In the genomic region with DNA sequence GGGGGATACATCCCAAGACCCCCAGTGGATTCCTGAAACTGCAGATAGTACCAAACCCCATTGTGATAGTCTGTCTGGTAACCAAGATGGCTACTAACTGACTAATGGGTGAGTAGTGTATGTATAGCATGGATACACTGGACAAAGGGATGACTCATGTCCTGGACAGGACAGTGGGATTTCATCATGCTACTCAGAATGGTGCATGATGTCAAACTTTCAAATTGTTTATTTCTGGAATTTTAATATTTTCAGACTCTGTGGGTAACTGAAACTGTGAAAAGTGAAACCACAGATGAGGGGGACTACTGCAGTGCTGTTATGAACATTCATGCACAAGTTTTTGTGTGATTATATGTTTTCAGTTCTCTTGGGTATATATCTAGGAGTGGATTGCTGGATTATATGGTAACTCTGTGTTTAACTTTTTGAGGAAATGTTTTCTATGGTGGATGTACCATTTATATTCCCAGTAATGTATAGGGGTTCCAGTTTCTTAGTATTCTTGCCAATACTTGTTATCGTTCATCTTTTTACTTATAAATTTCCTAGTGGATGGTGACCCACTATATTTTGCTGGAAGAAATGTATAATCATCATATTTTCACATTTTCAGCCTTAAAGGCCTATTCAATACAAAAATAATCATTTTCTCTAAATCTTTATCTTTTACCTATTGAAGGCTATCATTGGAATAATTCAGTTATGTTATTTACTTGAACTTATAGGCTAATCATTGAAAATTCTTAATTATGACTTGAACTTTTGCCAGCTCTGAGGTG, we compare ENCODE assay signal across 1 cellular context.
TF ChIP-seq lines count a peak whose summit lies in the region.

No MANE protein-coding gene starts in this region.

TF ChIP-seq in K562, 482 proteins besides CTCF, POLR2A, EP300 and RAD21 (continued from another document and continues in another):
- TF ChIP-seq ZFP36 (IDR thresholded peaks at IDR 0.05; ENCODE audit: low read depth, low read length, partially characterized antibody) (no peak), CHD1 (IDR thresholded peaks at IDR 0.05; ENCODE audit: low read length) (no peak), SNAPC5 (CRISPR knock-in tag; IDR thresholded peaks at IDR 0.05) (no peak), ZNF695 (CRISPR knock-in tag; IDR thresholded peaks at IDR 0.05) (no peak), ZNF217 (CRISPR knock-in tag; IDR thresholded peaks at IDR 0.05) (no peak), GATAD2B (IDR thresholded peaks at IDR 0.05; ENCODE audit: borderline replicate concordance) (no peak), CC2D1A (IDR thresholded peaks at IDR 0.05) (no peak), TRIM24 (IDR thresholded peaks at IDR 0.05) (peak; percentile 87 to 91), ZNF79 (CRISPR knock-in tag; IDR thresholded peaks at IDR 0.05; ENCODE audit: low read depth) (no peak), ETS2 (tag; IDR thresholded peaks at IDR 0.05; ENCODE audit: borderline replicate concordance, poor library complexity, severe bottlenecking) (no peak), WHSC1 (IDR thresholded peaks at IDR 0.05; ENCODE audit: low read length) (no peak), ZNF589 (CRISPR knock-in tag; IDR thresholded peaks at IDR 0.05; ENCODE audit: low read depth) (peak; percentile 80), COPS2 (conservative IDR thresholded peaks at IDR 0.05) (no peak), ELF4 (CRISPR knock-in tag; IDR thresholded peaks at IDR 0.05) (no peak), ZNF311 (CRISPR knock-in tag; IDR thresholded peaks at IDR 0.05) (0 out of 2 replicates have a peak, but pooled peaks have one; percentile 77), SRSF1 (IDR thresholded peaks at IDR 0.05; ENCODE audit: low read depth, low read length) (no peak), BCLAF1 (IDR thresholded peaks at IDR 0.05; ENCODE audit: borderline replicate concordance in 1 of 2, control insufficient read depth in 1 of 2, low read depth in 2 of 2, low read length in 1 of 2) (no peak), C11orf30 (IDR thresholded peaks at IDR 0.05; ENCODE audit: low read depth) (peak; percentile 73), YY1 (IDR thresholded peaks at IDR 0.05; ENCODE audit: borderline replicate concordance in 1 of 3, control insufficient read depth in 1 of 3, extremely low read depth in 1 of 3, insufficient read depth in 3 of 3, insufficient read length in 1 of 3, insufficient replicate concordance in 2 of 3, low read depth in 1 of 3, low read length in 2 of 3) (peak in 1 of 3 experiments; percentile 59), ZNF318 (IDR thresholded peaks at IDR 0.05; ENCODE audit: borderline replicate concordance in 1 of 2, low read depth in 1 of 2) (0 out of 4 replicates have a peak, but pooled peaks of 1 of the 2 experiments have one; percentile 25)
- TF ChIP-seq, protein P1, sequence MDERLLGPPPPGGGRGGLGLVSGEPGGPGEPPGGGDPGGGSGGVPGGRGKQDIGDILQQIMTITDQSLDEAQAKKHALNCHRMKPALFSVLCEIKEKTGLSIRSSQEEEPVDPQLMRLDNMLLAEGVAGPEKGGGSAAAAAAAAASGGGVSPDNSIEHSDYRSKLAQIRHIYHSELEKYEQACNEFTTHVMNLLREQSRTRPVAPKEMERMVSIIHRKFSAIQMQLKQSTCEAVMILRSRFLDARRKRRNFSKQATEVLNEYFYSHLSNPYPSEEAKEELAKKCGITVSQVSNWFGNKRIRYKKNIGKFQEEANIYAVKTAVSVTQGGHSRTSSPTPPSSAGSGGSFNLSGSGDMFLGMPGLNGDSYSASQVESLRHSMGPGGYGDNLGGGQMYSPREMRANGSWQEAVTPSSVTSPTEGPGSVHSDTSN (CRISPR knock-in tag; IDR thresholded peaks at IDR 0.05; ENCODE audit: low read depth): no peak
- TF ChIP-seq, protein P1 (tag; conservative IDR thresholded peaks at IDR 0.05; ENCODE audit: low read depth): no peak
- TF ChIP-seq, protein P2, sequence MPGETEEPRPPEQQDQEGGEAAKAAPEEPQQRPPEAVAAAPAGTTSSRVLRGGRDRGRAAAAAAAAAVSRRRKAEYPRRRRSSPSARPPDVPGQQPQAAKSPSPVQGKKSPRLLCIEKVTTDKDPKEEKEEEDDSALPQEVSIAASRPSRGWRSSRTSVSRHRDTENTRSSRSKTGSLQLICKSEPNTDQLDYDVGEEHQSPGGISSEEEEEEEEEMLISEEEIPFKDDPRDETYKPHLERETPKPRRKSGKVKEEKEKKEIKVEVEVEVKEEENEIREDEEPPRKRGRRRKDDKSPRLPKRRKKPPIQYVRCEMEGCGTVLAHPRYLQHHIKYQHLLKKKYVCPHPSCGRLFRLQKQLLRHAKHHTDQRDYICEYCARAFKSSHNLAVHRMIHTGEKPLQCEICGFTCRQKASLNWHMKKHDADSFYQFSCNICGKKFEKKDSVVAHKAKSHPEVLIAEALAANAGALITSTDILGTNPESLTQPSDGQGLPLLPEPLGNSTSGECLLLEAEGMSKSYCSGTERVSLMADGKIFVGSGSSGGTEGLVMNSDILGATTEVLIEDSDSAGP (CRISPR knock-in tag; IDR thresholded peaks at IDR 0.05): no peak
- TF ChIP-seq, protein P3, sequence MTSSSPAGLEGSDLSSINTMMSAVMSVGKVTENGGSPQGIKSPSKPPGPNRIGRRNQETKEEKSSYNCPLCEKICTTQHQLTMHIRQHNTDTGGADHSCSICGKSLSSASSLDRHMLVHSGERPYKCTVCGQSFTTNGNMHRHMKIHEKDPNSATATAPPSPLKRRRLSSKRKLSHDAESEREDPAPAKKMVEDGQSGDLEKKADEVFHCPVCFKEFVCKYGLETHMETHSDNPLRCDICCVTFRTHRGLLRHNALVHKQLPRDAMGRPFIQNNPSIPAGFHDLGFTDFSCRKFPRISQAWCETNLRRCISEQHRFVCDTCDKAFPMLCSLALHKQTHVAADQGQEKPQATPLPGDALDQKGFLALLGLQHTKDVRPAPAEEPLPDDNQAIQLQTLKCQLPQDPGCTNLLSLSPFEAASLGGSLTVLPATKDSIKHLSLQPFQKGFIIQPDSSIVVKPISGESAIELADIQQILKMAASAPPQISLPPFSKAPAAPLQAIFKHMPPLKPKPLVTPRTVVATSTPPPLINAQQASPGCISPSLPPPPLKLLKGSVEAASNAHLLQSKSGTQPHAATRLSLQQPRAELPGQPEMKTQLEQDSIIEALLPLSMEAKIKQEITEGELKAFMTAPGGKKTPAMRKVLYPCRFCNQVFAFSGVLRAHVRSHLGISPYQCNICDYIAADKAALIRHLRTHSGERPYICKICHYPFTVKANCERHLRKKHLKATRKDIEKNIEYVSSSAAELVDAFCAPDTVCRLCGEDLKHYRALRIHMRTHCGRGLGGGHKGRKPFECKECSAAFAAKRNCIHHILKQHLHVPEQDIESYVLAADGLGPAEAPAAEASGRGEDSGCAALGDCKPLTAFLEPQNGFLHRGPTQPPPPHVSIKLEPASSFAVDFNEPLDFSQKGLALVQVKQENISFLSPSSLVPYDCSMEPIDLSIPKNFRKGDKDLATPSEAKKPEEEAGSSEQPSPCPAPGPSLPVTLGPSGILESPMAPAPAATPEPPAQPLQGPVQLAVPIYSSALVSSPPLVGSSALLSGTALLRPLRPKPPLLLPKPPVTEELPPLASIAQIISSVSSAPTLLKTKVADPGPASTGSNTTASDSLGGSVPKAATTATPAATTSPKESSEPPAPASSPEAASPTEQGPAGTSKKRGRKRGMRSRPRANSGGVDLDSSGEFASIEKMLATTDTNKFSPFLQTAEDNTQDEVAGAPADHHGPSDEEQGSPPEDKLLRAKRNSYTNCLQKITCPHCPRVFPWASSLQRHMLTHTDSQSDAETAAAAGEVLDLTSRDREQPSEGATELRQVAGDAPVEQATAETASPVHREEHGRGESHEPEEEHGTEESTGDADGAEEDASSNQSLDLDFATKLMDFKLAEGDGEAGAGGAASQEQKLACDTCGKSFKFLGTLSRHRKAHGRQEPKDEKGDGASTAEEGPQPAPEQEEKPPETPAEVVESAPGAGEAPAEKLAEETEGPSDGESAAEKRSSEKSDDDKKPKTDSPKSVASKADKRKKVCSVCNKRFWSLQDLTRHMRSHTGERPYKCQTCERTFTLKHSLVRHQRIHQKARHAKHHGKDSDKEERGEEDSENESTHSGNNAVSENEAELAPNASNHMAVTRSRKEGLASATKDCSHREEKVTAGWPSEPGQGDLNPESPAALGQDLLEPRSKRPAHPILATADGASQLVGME (CRISPR knock-in tag; IDR thresholded peaks at IDR 0.05): no peak
- TF ChIP-seq, protein P4, sequence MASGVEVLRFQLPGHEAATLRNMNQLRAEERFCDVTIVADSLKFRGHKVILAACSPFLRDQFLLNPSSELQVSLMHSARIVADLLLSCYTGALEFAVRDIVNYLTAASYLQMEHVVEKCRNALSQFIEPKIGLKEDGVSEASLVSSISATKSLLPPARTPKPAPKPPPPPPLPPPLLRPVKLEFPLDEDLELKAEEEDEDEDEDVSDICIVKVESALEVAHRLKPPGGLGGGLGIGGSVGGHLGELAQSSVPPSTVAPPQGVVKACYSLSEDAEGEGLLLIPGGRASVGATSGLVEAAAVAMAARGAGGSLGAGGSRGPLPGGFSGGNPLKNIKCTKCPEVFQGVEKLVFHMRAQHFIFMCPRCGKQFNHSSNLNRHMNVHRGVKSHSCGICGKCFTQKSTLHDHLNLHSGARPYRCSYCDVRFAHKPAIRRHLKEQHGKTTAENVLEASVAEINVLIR (CRISPR knock-in tag; IDR thresholded peaks at IDR 0.05): 0 out of 2 replicates have a peak, but pooled peaks have one; percentile 30
